Comparison of ENCODE assay signal across 17 cellular contexts in genomic region chr15:99976811-99977271, GRCh38.
DNase-seq lines count a peak whose midpoint lies in the region; ATAC-seq and TF ChIP-seq lines count a peak whose summit lies in the region.
"Had no signal": no experiment of that assay in that cellular context is flagged by ENCODE, and none has a peak within 500 bp of the region (broad histone marks: within the 10 kb centered on the region; RNA-seq: fewer than 3 reads in every experiment).

No MANE protein-coding gene starts in this region.

- H3K9me2 ChIP-seq in GM23338 (ENCODE audit: insufficient read depth) = no peaks in the 10 kb centered on the region

- TF ChIP-seq CTCF in cardiac fibroblast (IDR thresholded peaks at IDR 0.05; ENCODE audit: low read depth, low read length) = no peak
- TF ChIP-seq CTCF in left lung (IDR thresholded peaks at IDR 0.05) = no peak
- no peak for TF ChIP-seq CTCF in CD8-positive, alpha-beta T cell (IDR thresholded peaks at IDR 0.05)
- TF ChIP-seq CTCF in GM23338 (conservative IDR thresholded peaks at IDR 0.05; ENCODE audit: low read depth in 2 of 2) = no peak
- TF ChIP-seq CTCF in ascending aorta (IDR thresholded peaks at IDR 0.05) = no peak

- H3K4me2 ChIP-seq in GM23338 = no peak overlapping the region

- CTCF ChIA-PET in CD8-positive, alpha-beta T cell (lab: Charles Lee) = no interaction called here

- H3K9me3 ChIP-seq in left lung (no peaks in the 10 kb centered on the region), ascending aorta (no peaks in the 10 kb centered on the region)
- H3K9me3 ChIP-seq in CD8-positive, alpha-beta T cell (ENCODE audit: low read length) = no peaks in the 10 kb centered on the region
- H3K9me3 ChIP-seq: heart left ventricle, uterus had no signal

- intact Hi-C loops in left lung (cut with DNase I) (no loop called here), ascending aorta (cut with DNase I) (no loop called here)
- intact Hi-C loops in CD8-positive, alpha-beta T cell (cut with DNase I, micrococcal nuclease) = no loop called here

- no peaks in the 10 kb centered on the region for H3K4me1 ChIP-seq in left lung
- H3K4me1 ChIP-seq in CD8-positive, alpha-beta T cell (ENCODE audit: insufficient read depth, low read length) = no peaks in the 10 kb centered on the region
- H3K4me1 ChIP-seq in GM23338 (ENCODE audit: insufficient read depth) = peaks cover 13% of the 10 kb centered on the region
- H3K4me1 ChIP-seq in ascending aorta = no peaks in the 10 kb centered on the region
- H3K4me1 ChIP-seq: uterus had no signal

- H3K27ac ChIP-seq in left lung (no peak overlapping the region), GM23338 (ENCODE audit: low read depth) (no peak overlapping the region), ascending aorta (no peak overlapping the region)
- no peak overlapping the region for H3K27ac ChIP-seq in CD8-positive, alpha-beta T cell (ENCODE audit: low read depth, low read length)
- H3K27ac ChIP-seq: cardiac muscle cell, heart left ventricle, uterus had no signal

- no peaks in the 10 kb centered on the region for H3K4me1 Mint-ChIP-seq in CD8-positive, alpha-beta T cell (ENCODE audit: low read depth)
- peaks cover 9% of the 10 kb centered on the region for H3K4me1 Mint-ChIP-seq in GM23338
- H3K4me1 Mint-ChIP-seq: activated B cell treated with CpG ODN at 0.5 μM for 24 hours; activated CD8-positive, alpha-beta memory T cell treated with anti-CD3 and anti-CD28 coated beads, Interleukin-2, amount 10 ng/mL, durations not matched to agents 7 days and 5 days had no signal

- no peaks in the 10 kb centered on the region for H3K79me2 ChIP-seq in GM23338 (replicated peaks; ENCODE audit: insufficient read depth)

- no peak overlapping the region for H2AFZ ChIP-seq in GM23338

- H3K36me3 Mint-ChIP-seq in CD8-positive, alpha-beta T cell = no peaks in the 10 kb centered on the region
- H3K36me3 Mint-ChIP-seq in GM23338 (ENCODE audit: low read depth) = no peaks in the 10 kb centered on the region
- H3K36me3 Mint-ChIP-seq: activated CD8-positive, alpha-beta memory T cell treated with anti-CD3 and anti-CD28 coated beads, Interleukin-2, amount 10 ng/mL, durations not matched to agents 7 days and 5 days had no signal

- no peak overlapping the region for H3K4me3 ChIP-seq in cardiac fibroblast (replicated peaks in 1 of 2; ENCODE audit: low read depth in 2 of 2, low read length in 2 of 2)
- H3K4me3 ChIP-seq in left lung = no peak overlapping the region
- H3K4me3 ChIP-seq in CD8-positive, alpha-beta T cell (ENCODE audit: low read depth, low read length) = no peak overlapping the region
- no peak overlapping the region for H3K4me3 ChIP-seq in GM23338
- H3K4me3 ChIP-seq in ascending aorta = no peak overlapping the region
- H3K4me3 ChIP-seq: cardiac muscle cell, heart left ventricle, uterus had no signal

- H3K36me3 ChIP-seq in left lung (no peaks in the 10 kb centered on the region), GM23338 (ENCODE audit: insufficient read depth) (no peaks in the 10 kb centered on the region), ascending aorta (no peaks in the 10 kb centered on the region)
- H3K36me3 ChIP-seq in CD8-positive, alpha-beta T cell (ENCODE audit: insufficient read depth, low read length) = no peaks in the 10 kb centered on the region
- H3K36me3 ChIP-seq: cardiac muscle cell, heart left ventricle, uterus had no signal

- H3K27ac Mint-ChIP-seq in CD8-positive, alpha-beta T cell = no peak overlapping the region
- no peak overlapping the region for H3K27ac Mint-ChIP-seq in GM23338
- H3K27ac Mint-ChIP-seq: activated B cell treated with CpG ODN at 0.5 μM for 24 hours; activated CD8-positive, alpha-beta memory T cell treated with anti-CD3 and anti-CD28 coated beads, Interleukin-2, amount 10 ng/mL, durations not matched to agents 7 days and 5 days had no signal

- no peak overlapping the region for H3K4me3 Mint-ChIP-seq in CD8-positive, alpha-beta T cell
- no peak overlapping the region for H3K4me3 Mint-ChIP-seq in GM23338
- H3K4me3 Mint-ChIP-seq: activated B cell treated with CpG ODN at 0.5 μM for 24 hours; activated CD8-positive, alpha-beta memory T cell treated with anti-CD3 and anti-CD28 coated beads, Interleukin-2, amount 10 ng/mL, durations not matched to agents 7 days and 5 days had no signal

- POLR2A ChIA-PET in CD8-positive, alpha-beta T cell (lab: Charles Lee) = no interaction called here

- no peaks in the 10 kb centered on the region for H3K27me3 Mint-ChIP-seq in CD8-positive, alpha-beta T cell (ENCODE audit: low read depth)
- peaks cover 4% of the 10 kb centered on the region for H3K27me3 Mint-ChIP-seq in GM23338 (ENCODE audit: insufficient read depth, low read depth, poor library complexity)
- H3K27me3 Mint-ChIP-seq: activated CD8-positive, alpha-beta memory T cell treated with anti-CD3 and anti-CD28 coated beads, Interleukin-2, amount 10 ng/mL, durations not matched to agents 7 days and 5 days had no signal

- DNase-seq in AG08395 (ENCODE audit: low spot score) (peak; percentile 39), LHCN-M2 (ENCODE audit: low read depth) (peak; percentile 76), cardiac fibroblast (ENCODE audit: low read depth in 2 of 2) (peak; percentile 11 to 87), left lung (no peak), NCI-H69 (lab: John Stamatoyannopoulos, UW) (no peak), GM23338 (ENCODE audit: low spot score) (no peak), ascending aorta (ENCODE audit: low spot score in 2 of 2) (no peak)
- no peak for DNase-seq in CD8-positive, alpha-beta T cell
- DNase-seq: activated B cell treated with CpG ODN at 0.5 μM for 24 hours; activated CD8-positive, alpha-beta memory T cell treated with anti-CD3 and anti-CD28 coated beads, Interleukin-2, amount 10 ng/mL, durations not matched to agents 7 days and 5 days; activated gamma-delta T cell treated with Interleukin-2 at 50 U/mL for 16 hours; heart left ventricle; NCI-H1436; NCI-H345; stimulated activated naive CD8-positive, alpha-beta T cell treated with anti-CD3 and anti-CD28 coated beads, Interleukin-15, Interleukin-2, amounts not matched to agents 100 U/mL and 50 U/mL, for 24 hours; uterus had no signal

- no peaks in the 10 kb centered on the region for H3K9me3 Mint-ChIP-seq in CD8-positive, alpha-beta T cell
- H3K9me3 Mint-ChIP-seq in GM23338 = no peaks in the 10 kb centered on the region; the same call in 2 of the 3 replicates
- H3K9me3 Mint-ChIP-seq: activated B cell treated with CpG ODN at 0.5 μM for 24 hours had no signal

- H3K27me3 ChIP-seq in left lung (no peaks in the 10 kb centered on the region), GM23338 (ENCODE audit: insufficient read depth) (no peaks in the 10 kb centered on the region), ascending aorta (no peaks in the 10 kb centered on the region)
- H3K27me3 ChIP-seq in CD8-positive, alpha-beta T cell (ENCODE audit: insufficient read depth, low read length) = no peaks in the 10 kb centered on the region
- H3K27me3 ChIP-seq: cardiac muscle cell, heart left ventricle, uterus had no signal

- ATAC-seq in left lung (peak; percentile 52), GM23338 (no peak)
- no peak for ATAC-seq in CD8-positive, alpha-beta T cell
- ATAC-seq: activated CD8-positive, alpha-beta memory T cell treated with anti-CD3 and anti-CD28 coated beads, Interleukin-2, amount 10 ng/mL, durations not matched to agents 7 days and 5 days; stimulated activated naive CD8-positive, alpha-beta T cell treated with anti-CD3 and anti-CD28 coated beads, Interleukin-15, Interleukin-2, amounts not matched to agents 100 U/mL and 50 U/mL, for 24 hours had no signal

- no peaks in the 10 kb centered on the region for H3F3A ChIP-seq in GM23338 (replicated peaks; ENCODE audit: low read depth)

- no peaks in the 10 kb centered on the region for H4K20me1 ChIP-seq in GM23338 (replicated peaks; ENCODE audit: insufficient read depth)

TF ChIP-seq in GM23338, 12 proteins besides CTCF, POLR2A, EP300 and RAD21 (continues in another document):
- TF ChIP-seq JUNB (IDR thresholded peaks at IDR 0.05; ENCODE audit: unreplicated experiment) = no peak
- no peak for TF ChIP-seq EZH2 (IDR thresholded peaks at IDR 0.05; ENCODE audit: low read depth, unreplicated experiment)
- no peak for TF ChIP-seq STAT1 (IDR thresholded peaks at IDR 0.05; ENCODE audit: unreplicated experiment)
- no peak for TF ChIP-seq POLR2AphosphoS5 (IDR thresholded peaks at IDR 0.05; ENCODE audit: low read depth)
- no peak for TF ChIP-seq ZNF114 (CRISPR knock-in tag; IDR thresholded peaks at IDR 0.05)
- no peak for TF ChIP-seq ETS1 (IDR thresholded peaks at IDR 0.05)
- no peak for TF ChIP-seq NANOG (IDR thresholded peaks at IDR 0.05; ENCODE audit: borderline replicate concordance)
- no peak for TF ChIP-seq CREB1 (CRISPR knock-in tag; IDR thresholded peaks at IDR 0.05; ENCODE audit: low read depth)

Comparison
In these comparisons a context has a peak if more than half of its experiments do, and no peak if none do; other contexts are left out.
1. DNase-seq: peak in AG08395 (single experiment), LHCN-M2 (single experiment) and cardiac fibroblast (2 of 2); none in left lung (0 of 2), NCI-H69 (single experiment), CD8-positive, alpha-beta T cell (0 of 7), GM23338 (single experiment) and ascending aorta (0 of 2).